ENCODE assay signal across 12 cellular contexts in the genomic region with DNA sequence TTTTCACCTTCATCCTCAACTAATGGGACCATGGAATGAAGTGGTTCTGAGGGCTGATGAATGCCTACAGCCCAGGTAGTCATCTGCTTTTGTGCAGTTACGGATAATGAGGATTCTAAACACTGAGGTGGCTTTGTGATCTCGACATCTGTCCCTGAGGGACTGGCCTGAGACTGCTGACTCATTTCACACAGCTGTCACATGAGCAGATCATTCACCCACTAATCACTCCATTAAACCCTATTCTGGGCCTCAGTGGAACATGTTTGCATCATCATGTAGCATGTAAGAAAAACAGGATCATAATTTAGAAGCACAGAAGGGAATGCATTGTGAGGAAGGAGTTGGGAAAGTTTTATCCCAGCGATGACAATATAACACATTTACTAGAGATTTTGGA.
A peak's percentile ranks its signal among the peaks of the same experiment; 100 is the strongest.
DNase-seq lines count a peak whose midpoint lies in the region; ATAC-seq and FAIRE-seq lines count a peak whose summit lies in the region.
"Had no signal": no experiment of that assay in that cellular context is flagged by ENCODE, and none has a peak within 500 bp of the region (broad histone marks: within the 10 kb centered on the region; RNA-seq: fewer than 3 reads in every experiment).

No MANE protein-coding gene starts in this region.

- DNase-seq in COLO668 (lab: John Stamatoyannopoulos, UW; ENCODE audit: unreplicated experiment) (peak; percentile 33), NCI-H1930 (lab: John Stamatoyannopoulos, UW) (peak; percentile 33 to 71), HTR-8/SVneo (ENCODE audit: insufficient read length, low spot score) (no peak), iPS-NIHi7 (ENCODE audit: extremely low spot score) (no peak), AML-193 (lab: John Stamatoyannopoulos, UW) (no peak), NCI-H526 (lab: John Stamatoyannopoulos, UW) (no peak)
- DNase-seq: IMR-90, right lobe of liver had no signal

- ATAC-seq in GM19452 (IDR thresholded peaks at IDR 0.05; ENCODE audit: unreplicated experiment), result peak; percentile 85
- peak; percentile 77 for ATAC-seq in HG02970 (IDR thresholded peaks at IDR 0.05; ENCODE audit: low FRiP score, unreplicated experiment)
- ATAC-seq: right lobe of liver had no signal

- no peak for FAIRE-seq in HTR-8/SVneo (lab: Jason Lieb, UNC)
- FAIRE-seq: astrocyte, RCC 7860 had no signal

Comparison
In these comparisons a context has a peak if more than half of its experiments do, and no peak if none do; other contexts are left out.
1. DNase-seq: peak in COLO668 (single experiment) and NCI-H1930 (2 of 2); none in HTR-8/SVneo (single experiment), iPS-NIHi7 (single experiment), AML-193 (0 of 2) and NCI-H526 (0 of 2).